ENCODE assay signal across 11 cellular contexts in genomic region chr1:83102630-83103071, GRCh38.
DNase-seq lines count a peak whose midpoint lies in the region; ATAC-seq, FAIRE-seq and TF ChIP-seq lines count a peak whose summit lies in the region.
"Had no signal": no experiment of that assay in that cellular context is flagged by ENCODE, and none has a peak within 500 bp of the region (broad histone marks: within the 10 kb centered on the region; RNA-seq: fewer than 3 reads in every experiment).

No MANE protein-coding gene starts in this region.

- DNase-seq in BJ (ENCODE audit: low read depth) (peak; percentile 35), IMR-90 (peak; percentile 19), RWPE1 (ENCODE audit: low spot score) (peak; percentile 1), iPS-NIHi11 (ENCODE audit: low spot score) (peak; percentile 35), occipital lobe (lab: John Stamatoyannopoulos, UW) (no peak), small intestine (no peak)
- DNase-seq in activated CD8-positive, alpha-beta memory T cell treated with anti-CD3 and anti-CD28 coated beads, Interleukin-2, amount 50 U/mL, for 4 hours = no peak
- DNase-seq: T-helper 2 cell had no signal

- no peak overlapping the region for H2AK9ac ChIP-seq in IMR-90 (replicated peaks; ENCODE audit: low read depth, low read length, poor library complexity)

- no peak overlapping the region for H2BK5ac ChIP-seq in IMR-90 (ENCODE audit: low read depth, low read length, poor library complexity, severe bottlenecking)

- H4K91ac ChIP-seq in IMR-90 (ENCODE audit: insufficient read depth, low read depth, low read length) = no peak overlapping the region

- CTCF ChIA-PET in BJ (lab: Yijun Ruan, JAX) (interaction anchor here (1.1 kb wide), 1 partner anchor 28 kb away, joined by 3 read pairs; no protein-coding TSS in a partner anchor), IMR-90 (lab: Yijun Ruan, JAX) (no interaction called here), RWPE1 (lab: Yijun Ruan, JAX) (no interaction called here)

- BruUV-seq in IMR-90 (replicated peaks; lab: Mats Ljungman, UMichigan) = no TSS peak

- TF ChIP-seq RAD21 in IMR-90 (IDR thresholded peaks at IDR 0.05; ENCODE audit: low read length) = no peak

- no peak overlapping the region for H2BK120ac ChIP-seq in IMR-90 (ENCODE audit: low read depth, low read length)

- H3K4me3 ChIP-seq in BJ (ENCODE audit: low read depth, low read length) (no peak overlapping the region), IMR-90 (ENCODE audit: insufficient read depth, low read depth, low read length) (no peak overlapping the region), small intestine (ENCODE audit: low read depth in 1 of 2, low read length in 2 of 2) (no peak overlapping the region)
- H3K4me3 ChIP-seq: BLaER1, body of pancreas had no signal

- no peak for ATAC-seq in IMR-90 (ENCODE audit: low read depth)
- ATAC-seq in HG02623 (IDR thresholded peaks at IDR 0.05; ENCODE audit: unreplicated experiment) = no peak
- ATAC-seq: body of pancreas had no signal

- WGBS in IMR-90 (ENCODE audit: extremely low coverage in 2 of 2, insufficient read length in 1 of 2), 2 experiments = no CpG with 5 or more reads among the region's 2 CpGs
- WGBS in small intestine, 3 donors = 23 to 33% (median 31%) methylated on average over 2 of the region's 2 CpGs

- H4K8ac ChIP-seq in IMR-90 (ENCODE audit: low read depth in 2 of 2, low read length in 2 of 2) = no peak overlapping the region

- H2BK20ac ChIP-seq in IMR-90 (ENCODE audit: low read depth, low read length) = no peak overlapping the region

- H3K9ac ChIP-seq in IMR-90 (ENCODE audit: low read depth, low read length) = no peak overlapping the region
- H3K9ac ChIP-seq: BLaER1 had no signal

- no peak overlapping the region for H3K18ac ChIP-seq in IMR-90 (ENCODE audit: low read depth, low read length)

- no peak overlapping the region for H2BK15ac ChIP-seq in IMR-90 (ENCODE audit: low read depth, low read length)

- H3K27ac ChIP-seq in IMR-90 (ENCODE audit: insufficient read depth, low read length) (no peak overlapping the region), RWPE1 (no peak overlapping the region), small intestine (ENCODE audit: low read depth in 1 of 2, low read length in 1 of 2) (no peak overlapping the region)
- H3K27ac ChIP-seq: BLaER1, body of pancreas had no signal

- H3K4me2 ChIP-seq in IMR-90 (ENCODE audit: low read depth, low read length) = no peak overlapping the region
- H3K4me2 ChIP-seq: BLaER1 had no signal

- dilution Hi-C loops in IMR-90 (cut with HindIII; ENCODE audit: low sequenced_read_pairs, unreplicated experiment) = no loop called here

- in situ Hi-C loops in IMR-90 (cut with MboI; ENCODE audit: low sequenced_read_pairs) = no loop called here

- H3K9me1 ChIP-seq in IMR-90 (ENCODE audit: insufficient read depth, low read length) = no peaks in the 10 kb centered on the region

- H3K79me1 ChIP-seq in IMR-90 (ENCODE audit: low read depth in 1 of 2, low read length in 2 of 2) = no peaks in the 10 kb centered on the region

- H4K5ac ChIP-seq in IMR-90 (ENCODE audit: low read depth, low read length) = no peak overlapping the region

- H3K56ac ChIP-seq in IMR-90 (ENCODE audit: extremely low read depth, insufficient read depth, low read length) = no peak overlapping the region

- H3K23ac ChIP-seq in IMR-90 (ENCODE audit: low read depth, low read length) = no peak overlapping the region

- no peaks in the 10 kb centered on the region for H4K20me1 ChIP-seq in IMR-90 (ENCODE audit: insufficient read depth, low read length)
- H4K20me1 ChIP-seq: BLaER1 had no signal

- H3K36me3 ChIP-seq in BJ (ENCODE audit: control insufficient read depth, insufficient read depth, low read length) (no peaks in the 10 kb centered on the region), IMR-90 (ENCODE audit: control insufficient read depth, insufficient read depth, low read length) (no peaks in the 10 kb centered on the region), small intestine (ENCODE audit: control insufficient read depth in 2 of 2, insufficient read depth in 2 of 2, low read length in 2 of 2) (no peaks in the 10 kb centered on the region)
- H3K36me3 ChIP-seq: BLaER1 had no signal

- no peaks in the 10 kb centered on the region for H3K4me1 ChIP-seq in IMR-90 (ENCODE audit: control insufficient read depth, insufficient read depth, low read length)
- no peaks in the 10 kb centered on the region for H3K4me1 ChIP-seq in small intestine (ENCODE audit: control insufficient read depth in 2 of 2, insufficient read depth in 1 of 2, low read depth in 1 of 2, low read length in 1 of 2)
- H3K4me1 ChIP-seq: BLaER1, body of pancreas had no signal

- H3K14ac ChIP-seq in IMR-90 (replicated peaks; ENCODE audit: low read depth, low read length) = no peak overlapping the region

- POLR2A ChIA-PET in BJ (lab: Charles Lee) (no interaction called here), IMR-90 (lab: Charles Lee; ENCODE audit: unreplicated experiment) (no interaction called here), RWPE1 (lab: Yijun Ruan, JAX; ENCODE audit: low non-redundant PET) (no interaction called here)

- H3K9me3 ChIP-seq in IMR-90 (ENCODE audit: control insufficient read depth, insufficient read depth, low read length) (peaks cover 3% of the 10 kb centered on the region; the same call in 1 of the 2 replicates), small intestine (ENCODE audit: control insufficient read depth, low read depth) (no peaks in the 10 kb centered on the region)
- H3K9me3 ChIP-seq: BLaER1, body of pancreas had no signal

- TF ChIP-seq CTCF in BJ (IDR thresholded peaks at IDR 0.05; ENCODE audit: insufficient read depth, low read depth, low read length) (no peak), IMR-90 (conservative IDR thresholded peaks at IDR 0.05; ENCODE audit: low read depth, low read length) (no peak), RWPE1 (conservative IDR thresholded peaks at IDR 0.05; ENCODE audit: low read depth) (no peak)

- no peaks in the 10 kb centered on the region for H3K27me3 ChIP-seq in BJ (ENCODE audit: control insufficient read depth, insufficient read depth, low read length)
- H3K27me3 ChIP-seq in IMR-90 (ENCODE audit: control insufficient read depth, insufficient read depth, low read length) = no peaks in the 10 kb centered on the region
- no peaks in the 10 kb centered on the region for H3K27me3 ChIP-seq in small intestine (ENCODE audit: control insufficient read depth in 2 of 2, insufficient read depth in 2 of 2, low read length in 2 of 2)
- H3K27me3 ChIP-seq: BLaER1, body of pancreas had no signal

- no peak for TF ChIP-seq POLR2A in IMR-90 (IDR thresholded peaks at IDR 0.05; ENCODE audit: low read depth, low read length)

- no peak overlapping the region for H3K4ac ChIP-seq in IMR-90 (ENCODE audit: low read depth, low read length)

- H2AK5ac ChIP-seq in IMR-90 (ENCODE audit: low read depth, low read length) = no peak overlapping the region

- H2AFZ ChIP-seq in IMR-90 (replicated peaks; ENCODE audit: low read length, poor library complexity) = no peak overlapping the region

- no peak for FAIRE-seq in small intestine (lab: Jason Lieb, UNC)

- intact Hi-C loops in IMR-90 (cut with micrococcal nuclease) = no loop called here

TF ChIP-seq in IMR-90, 13 proteins besides CTCF, POLR2A, EP300 and RAD21:
- TF ChIP-seq NFE2L2 (IDR thresholded peaks at IDR 0.05; ENCODE audit: low read depth, low read length) (no peak), MAFK (IDR thresholded peaks at IDR 0.05; ENCODE audit: low read depth, low read length) (no peak)

Comparison
In these comparisons a context has a peak if more than half of its experiments do, and no peak if none do; other contexts are left out.
1. DNase-seq: peak in BJ (single experiment), IMR-90 (single experiment), RWPE1 (single experiment) and iPS-NIHi11 (single experiment); none in occipital lobe (single experiment), small intestine (single experiment) and activated CD8-positive, alpha-beta memory T cell treated with anti-CD3 and anti-CD28 coated beads, Interleukin-2, amount 50 U/mL, for 4 hours (single experiment).